Comparison of ENCODE assay signal across 12 cellular contexts in the genomic region with DNA sequence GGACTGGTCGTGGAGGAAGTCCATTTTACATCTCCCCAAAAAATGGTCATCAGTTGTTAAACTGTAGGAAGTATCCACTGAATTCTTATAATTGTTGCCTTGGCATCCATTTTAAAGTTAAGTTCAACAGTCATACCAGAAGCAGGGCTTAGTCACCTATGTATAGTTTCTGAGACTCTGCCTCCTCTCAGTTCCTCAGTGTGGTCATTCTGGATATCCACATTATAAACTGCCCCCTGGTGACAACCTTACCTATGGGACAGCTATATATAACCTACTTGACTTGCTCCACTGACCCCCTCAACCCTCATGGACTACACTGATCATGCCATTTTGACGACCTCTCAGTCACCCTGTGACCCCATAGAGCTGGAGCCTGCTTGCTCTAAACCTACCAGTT.
DNase-seq lines count a peak whose midpoint lies in the region; ATAC-seq and TF ChIP-seq lines count a peak whose summit lies in the region.
"Had no signal": no experiment of that assay in that cellular context is flagged by ENCODE, and none has a peak within 500 bp of the region (broad histone marks: within the 10 kb centered on the region; RNA-seq: fewer than 3 reads in every experiment).

No MANE protein-coding gene starts in this region.

- no peaks in the 10 kb centered on the region for H3K79me2 ChIP-seq in GM23338 (replicated peaks; ENCODE audit: insufficient read depth)

- H3K27me3 Mint-ChIP-seq in GM23338 (ENCODE audit: insufficient read depth, low read depth, poor library complexity), result no peaks in the 10 kb centered on the region

- DNase-seq in MV-4-11 (lab: John Stamatoyannopoulos, UW) (peak; percentile 48), GM23338 (ENCODE audit: low spot score) (no peak), NCI-H524 (lab: John Stamatoyannopoulos, UW) (no peak)
- no peak for DNase-seq in stimulated activated CD4-positive, alpha-beta T cell treated with anti-CD3 and anti-CD28 coated beads, Interleukin-2, amount 100 ng/mL, for 48 hours
- DNase-seq: glutamatergic neuron, NCI-H1436 had no signal

- 41 to 46% methylated on average over 2 of the region's 2 CpGs for WGBS in gastroesophageal sphincter (ENCODE audit: low coverage in 1 of 2), 2 donors

- H3K4me3 Mint-ChIP-seq in GM23338, result no peak overlapping the region
- H3K4me3 Mint-ChIP-seq: CD14-positive monocyte had no signal

- no peaks in the 10 kb centered on the region for H3K9me3 Mint-ChIP-seq in GM23338

- no peak for TF ChIP-seq POLR2A in gastroesophageal sphincter (IDR thresholded peaks at IDR 0.05)

- H4K20me1 ChIP-seq in GM23338 (replicated peaks; ENCODE audit: insufficient read depth), result no peaks in the 10 kb centered on the region

- H3K27ac ChIP-seq in GM23338 (ENCODE audit: low read depth), result no peak overlapping the region
- no peak overlapping the region for H3K27ac ChIP-seq in gastroesophageal sphincter
- H3K27ac ChIP-seq: neutrophil had no signal

- H3F3A ChIP-seq in GM23338 (replicated peaks; ENCODE audit: low read depth), result no peaks in the 10 kb centered on the region

- no peaks in the 10 kb centered on the region for H3K36me3 Mint-ChIP-seq in GM23338 (ENCODE audit: low read depth)
- H3K36me3 Mint-ChIP-seq: CD14-positive monocyte had no signal

- H3K27me3 ChIP-seq in GM23338 (ENCODE audit: insufficient read depth) (no peaks in the 10 kb centered on the region), gastroesophageal sphincter (no peaks in the 10 kb centered on the region)
- H3K27me3 ChIP-seq: neutrophil had no signal

- TF ChIP-seq EP300 in gastroesophageal sphincter (IDR thresholded peaks at IDR 0.05), result no peak

- H3K36me3 ChIP-seq in GM23338 (ENCODE audit: insufficient read depth) (no peaks in the 10 kb centered on the region), gastroesophageal sphincter (no peaks in the 10 kb centered on the region)
- H3K36me3 ChIP-seq: neutrophil had no signal

- H3K9me2 ChIP-seq in GM23338 (ENCODE audit: insufficient read depth), result no peaks in the 10 kb centered on the region

- TF ChIP-seq CTCF in GM23338 (conservative IDR thresholded peaks at IDR 0.05; ENCODE audit: low read depth in 2 of 2), result no peak
- TF ChIP-seq CTCF in gastroesophageal sphincter (IDR thresholded peaks at IDR 0.05), result no peak

- ATAC-seq in GM18519 (IDR thresholded peaks at IDR 0.05; ENCODE audit: low FRiP score, unreplicated experiment), result peak; percentile 100
- peak; percentile 100 for ATAC-seq in GM21390 (IDR thresholded peaks at IDR 0.05; ENCODE audit: unreplicated experiment)
- ATAC-seq in HG02981 (IDR thresholded peaks at IDR 0.05; ENCODE audit: unreplicated experiment), result peak; percentile 100
- no peak for ATAC-seq in GM23338
- no peak for ATAC-seq in gastroesophageal sphincter

- no peaks in the 10 kb centered on the region for H3K9me3 ChIP-seq in gastroesophageal sphincter
- H3K9me3 ChIP-seq: neutrophil had no signal

- H3K27ac Mint-ChIP-seq in GM23338, result no peak overlapping the region
- H3K27ac Mint-ChIP-seq: CD14-positive monocyte had no signal

- H3K4me1 ChIP-seq in GM23338 (ENCODE audit: insufficient read depth), result no peaks in the 10 kb centered on the region
- H3K4me1 ChIP-seq in gastroesophageal sphincter, result no peaks in the 10 kb centered on the region

- no peak overlapping the region for H3K4me2 ChIP-seq in GM23338

- H3K4me3 ChIP-seq in GM23338 (no peak overlapping the region), gastroesophageal sphincter (no peak overlapping the region)

- no peaks in the 10 kb centered on the region for H3K4me1 Mint-ChIP-seq in GM23338
- H3K4me1 Mint-ChIP-seq: CD14-positive monocyte had no signal

- H2AFZ ChIP-seq in GM23338, result no peak overlapping the region

TF ChIP-seq in GM23338, 12 proteins besides CTCF, POLR2A, EP300 and RAD21:
- no peak for TF ChIP-seq CREB1 (CRISPR knock-in tag; IDR thresholded peaks at IDR 0.05; ENCODE audit: low read depth)
- TF ChIP-seq, protein P1, sequence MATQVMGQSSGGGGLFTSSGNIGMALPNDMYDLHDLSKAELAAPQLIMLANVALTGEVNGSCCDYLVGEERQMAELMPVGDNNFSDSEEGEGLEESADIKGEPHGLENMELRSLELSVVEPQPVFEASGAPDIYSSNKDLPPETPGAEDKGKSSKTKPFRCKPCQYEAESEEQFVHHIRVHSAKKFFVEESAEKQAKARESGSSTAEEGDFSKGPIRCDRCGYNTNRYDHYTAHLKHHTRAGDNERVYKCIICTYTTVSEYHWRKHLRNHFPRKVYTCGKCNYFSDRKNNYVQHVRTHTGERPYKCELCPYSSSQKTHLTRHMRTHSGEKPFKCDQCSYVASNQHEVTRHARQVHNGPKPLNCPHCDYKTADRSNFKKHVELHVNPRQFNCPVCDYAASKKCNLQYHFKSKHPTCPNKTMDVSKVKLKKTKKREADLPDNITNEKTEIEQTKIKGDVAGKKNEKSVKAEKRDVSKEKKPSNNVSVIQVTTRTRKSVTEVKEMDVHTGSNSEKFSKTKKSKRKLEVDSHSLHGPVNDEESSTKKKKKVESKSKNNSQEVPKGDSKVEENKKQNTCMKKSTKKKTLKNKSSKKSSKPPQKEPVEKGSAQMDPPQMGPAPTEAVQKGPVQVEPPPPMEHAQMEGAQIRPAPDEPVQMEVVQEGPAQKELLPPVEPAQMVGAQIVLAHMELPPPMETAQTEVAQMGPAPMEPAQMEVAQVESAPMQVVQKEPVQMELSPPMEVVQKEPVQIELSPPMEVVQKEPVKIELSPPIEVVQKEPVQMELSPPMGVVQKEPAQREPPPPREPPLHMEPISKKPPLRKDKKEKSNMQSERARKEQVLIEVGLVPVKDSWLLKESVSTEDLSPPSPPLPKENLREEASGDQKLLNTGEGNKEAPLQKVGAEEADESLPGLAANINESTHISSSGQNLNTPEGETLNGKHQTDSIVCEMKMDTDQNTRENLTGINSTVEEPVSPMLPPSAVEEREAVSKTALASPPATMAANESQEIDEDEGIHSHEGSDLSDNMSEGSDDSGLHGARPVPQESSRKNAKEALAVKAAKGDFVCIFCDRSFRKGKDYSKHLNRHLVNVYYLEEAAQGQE (IDR thresholded peaks at IDR 0.05; ENCODE audit: unreplicated experiment), result no peak
- TF ChIP-seq ZNF462 (CRISPR knock-in tag; IDR thresholded peaks at IDR 0.05), result no peak
- no peak for TF ChIP-seq JUNB (IDR thresholded peaks at IDR 0.05; ENCODE audit: unreplicated experiment)

Comparison
In these comparisons a context has a peak if more than half of its experiments do, and no peak if none do; other contexts are left out.
1. ATAC-seq: peak in GM18519 (single experiment), GM21390 (single experiment) and HG02981 (single experiment); none in GM23338 (single experiment) and gastroesophageal sphincter (single experiment).